Comparison of ENCODE assay signal across 20 cellular contexts in the genomic region with DNA sequence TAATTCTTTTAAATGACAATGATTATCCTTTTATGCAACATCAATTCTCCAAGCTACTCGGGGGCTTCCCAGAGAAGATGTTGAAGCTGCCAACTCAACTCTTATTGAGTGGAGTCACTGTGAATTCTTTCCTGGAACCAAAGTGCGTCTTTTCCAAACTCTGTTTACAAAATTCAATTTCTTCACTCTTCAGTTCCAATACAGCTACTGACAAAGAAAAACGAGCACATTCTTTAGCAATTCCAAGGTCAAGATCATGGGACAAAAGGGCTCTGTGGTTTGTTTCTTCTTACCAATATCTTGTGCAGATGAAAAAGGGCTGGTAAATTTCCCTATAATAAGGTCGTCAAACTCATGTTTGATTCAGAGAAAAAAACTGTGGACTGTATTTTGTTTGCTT.
DNase-seq lines count a peak whose midpoint lies in the region; ATAC-seq and TF ChIP-seq lines count a peak whose summit lies in the region.
"Had no signal": no experiment of that assay in that cellular context is flagged by ENCODE, and none has a peak within 500 bp of the region (broad histone marks: within the 10 kb centered on the region; RNA-seq: fewer than 3 reads in every experiment).

No MANE protein-coding gene starts in this region.

- H3K27me3 ChIP-seq in liver (ENCODE audit: control insufficient read depth in 4 of 4, insufficient read depth in 4 of 4, low read length in 3 of 4) (no peaks in the 10 kb centered on the region), right lobe of liver (no peaks in the 10 kb centered on the region), left ventricle myocardium inferior (ENCODE audit: low read depth) (no peaks in the 10 kb centered on the region), aorta (ENCODE audit: control insufficient read depth in 1 of 2, insufficient read depth in 2 of 2, low read length in 1 of 2) (no peaks in the 10 kb centered on the region)
- H3K27me3 ChIP-seq: BLaER1 treated with 17β-estradiol and CSF1 and Interleukin-3, amounts not matched to agents 10 nM and 100 nM had no signal

- H3K27me3 Mint-ChIP-seq in activated naive CD8-positive, alpha-beta T cell treated with anti-CD3 and anti-CD28 coated beads, Interleukin-2, amount 50 U/mL, for 24 hours = peaks cover 25% of the 10 kb centered on the region

- intact Hi-C loops in right lobe of liver (cut with DNase I) (no loop called here), left ventricle myocardium inferior (cut with micrococcal nuclease) (no loop called here), sciatic nerve (cut with DNase I) (no loop called here), aorta (cut with DNase I) (no loop called here)

- H3K36me3 Mint-ChIP-seq in activated naive CD8-positive, alpha-beta T cell treated with anti-CD3 and anti-CD28 coated beads, Interleukin-2, amount 50 U/mL, for 24 hours (ENCODE audit: low read depth) = no peaks in the 10 kb centered on the region
- H3K36me3 Mint-ChIP-seq: activated CD4-positive, alpha-beta memory T cell treated with anti-CD3 and anti-CD28 coated beads for 36 hours had no signal

- no peak overlapping the region for H3K27ac Mint-ChIP-seq in activated naive CD8-positive, alpha-beta T cell treated with anti-CD3 and anti-CD28 coated beads, Interleukin-2, amount 50 U/mL, for 24 hours
- H3K27ac Mint-ChIP-seq: activated CD4-positive, alpha-beta memory T cell treated with anti-CD3 and anti-CD28 coated beads for 36 hours; activated T-cell treated with anti-CD3 and anti-CD28 coated beads, Interleukin-2, amount 50 U/mL, for 24 hours had no signal

- ATAC-seq in right lobe of liver (no peak), sciatic nerve (peak; percentile 94), aorta (ENCODE audit: low FRiP score) (peak; percentile 76), GM19467 (IDR thresholded peaks at IDR 0.05; ENCODE audit: unreplicated experiment) (no peak)
- no peak for ATAC-seq in activated naive CD8-positive, alpha-beta T cell treated with anti-CD3 and anti-CD28 coated beads, Interleukin-2, amount 50 U/mL, for 24 hours

- TF ChIP-seq CTCF in liver (IDR thresholded peaks at IDR 0.05; ENCODE audit: low read depth, low read length, missing input control) = no peak
- TF ChIP-seq CTCF in right lobe of liver (IDR thresholded peaks at IDR 0.05) = no peak
- TF ChIP-seq CTCF in left ventricle myocardium inferior (IDR thresholded peaks at IDR 0.05; ENCODE audit: borderline replicate concordance) = no peak

- DNase-seq in right lobe of liver (no peak), left ventricle myocardium inferior (no peak), sciatic nerve (ENCODE audit: low spot score) (no peak), aorta (no peak), activated gamma-delta T cell (lab: John Stamatoyannopoulos, UW) (no peak)
- no peak for DNase-seq in activated naive CD8-positive, alpha-beta T cell treated with anti-CD3 and anti-CD28 coated beads, Interleukin-2, amount 50 U/mL, for 24 hours
- DNase-seq: activated CD4-positive, alpha-beta memory T cell treated with anti-CD3 and anti-CD28 coated beads for 36 hours; activated naive CD4-positive, alpha-beta T cell treated with anti-CD3 and anti-CD28 coated beads, Interleukin-2, amount 50 U/mL, for 16 hours; activated T-cell treated with anti-CD3 and anti-CD28 coated beads, Interleukin-2, amount 50 U/mL, for 24 hours; Kasumi-1; kidney glomerular epithelial cell; NCI-H526; occipital lobe; SIG-M5; stimulated activated CD4-positive, alpha-beta T cell treated with anti-CD3 and anti-CD28 coated beads, Interleukin-4, amount 100 ng/mL, for 24 hours had no signal

- no peak overlapping the region for H3K9ac ChIP-seq in liver (ENCODE audit: low read depth in 1 of 2, low read length in 2 of 2)
- H3K9ac ChIP-seq: BLaER1 treated with 17β-estradiol and CSF1 and Interleukin-3, amounts not matched to agents 10 nM and 100 nM had no signal

- H3K4me3 ChIP-seq in liver (ENCODE audit: low read depth in 1 of 3, low read length in 3 of 3) (no peak overlapping the region), right lobe of liver (no peak overlapping the region), left ventricle myocardium inferior (no peak overlapping the region), aorta (ENCODE audit: low read length in 2 of 2) (no peak overlapping the region)
- H3K4me3 ChIP-seq: BLaER1 treated with 17β-estradiol and CSF1 and Interleukin-3, amounts not matched to agents 10 nM and 100 nM; skin epidermis; thoracic aorta had no signal

- TF ChIP-seq RAD21 in liver (IDR thresholded peaks at IDR 0.05) = no peak

- no peaks in the 10 kb centered on the region for H3K4me1 Mint-ChIP-seq in activated naive CD8-positive, alpha-beta T cell treated with anti-CD3 and anti-CD28 coated beads, Interleukin-2, amount 50 U/mL, for 24 hours

- H3K4me1 ChIP-seq in liver (ENCODE audit: control insufficient read depth in 4 of 4, insufficient read depth in 4 of 4, low read length in 3 of 4) (no peaks in the 10 kb centered on the region), right lobe of liver (no peaks in the 10 kb centered on the region), left ventricle myocardium inferior (peaks cover 28% of the 10 kb centered on the region), aorta (ENCODE audit: control insufficient read depth in 1 of 2, insufficient read depth in 2 of 2, low read length in 2 of 2) (no peaks in the 10 kb centered on the region)

- H3K9me3 ChIP-seq in liver (ENCODE audit: control insufficient read depth in 4 of 4, low read length in 3 of 4) = no peaks in the 10 kb centered on the region
- H3K9me3 ChIP-seq in right lobe of liver = no peaks in the 10 kb centered on the region
- H3K9me3 ChIP-seq in left ventricle myocardium inferior (replicated peaks) = no peaks in the 10 kb centered on the region
- no peaks in the 10 kb centered on the region for H3K9me3 ChIP-seq in aorta (ENCODE audit: control insufficient read depth, low read length)
- H3K9me3 ChIP-seq: BLaER1 treated with 17β-estradiol and CSF1 and Interleukin-3, amounts not matched to agents 10 nM and 100 nM; thoracic aorta had no signal

- H3K9me3 Mint-ChIP-seq in activated naive CD8-positive, alpha-beta T cell treated with anti-CD3 and anti-CD28 coated beads, Interleukin-2, amount 50 U/mL, for 24 hours = no peaks in the 10 kb centered on the region
- H3K9me3 Mint-ChIP-seq: activated CD4-positive, alpha-beta memory T cell treated with anti-CD3 and anti-CD28 coated beads for 36 hours; activated T-cell treated with anti-CD3 and anti-CD28 coated beads, Interleukin-2, amount 50 U/mL, for 24 hours had no signal

- H3K36me3 ChIP-seq in liver (ENCODE audit: control insufficient read depth in 4 of 4, insufficient read depth in 3 of 4, low read depth in 1 of 4, low read length in 3 of 4) = no peaks in the 10 kb centered on the region
- no peaks in the 10 kb centered on the region for H3K36me3 ChIP-seq in right lobe of liver
- no peaks in the 10 kb centered on the region for H3K36me3 ChIP-seq in left ventricle myocardium inferior
- no peaks in the 10 kb centered on the region for H3K36me3 ChIP-seq in aorta (ENCODE audit: control insufficient read depth in 1 of 2, insufficient read depth in 2 of 2, low read length in 1 of 2)
- H3K36me3 ChIP-seq: BLaER1 treated with 17β-estradiol and CSF1 and Interleukin-3, amounts not matched to agents 10 nM and 100 nM; thoracic aorta had no signal

- H3K27ac ChIP-seq in liver (ENCODE audit: low read depth in 1 of 2, low read length in 2 of 2) = no peak overlapping the region
- no peak overlapping the region for H3K27ac ChIP-seq in right lobe of liver
- H3K27ac ChIP-seq in left ventricle myocardium inferior (replicated peaks) = peak overlapping the region; percentile 40
- no peak overlapping the region for H3K27ac ChIP-seq in aorta (ENCODE audit: low read depth in 1 of 2, low read length in 2 of 2)
- H3K27ac ChIP-seq: BLaER1 treated with 17β-estradiol and CSF1 and Interleukin-3, amounts not matched to agents 10 nM and 100 nM; thoracic aorta had no signal

- H3K4me3 Mint-ChIP-seq in activated naive CD8-positive, alpha-beta T cell treated with anti-CD3 and anti-CD28 coated beads, Interleukin-2, amount 50 U/mL, for 24 hours = no peak overlapping the region
- H3K4me3 Mint-ChIP-seq: activated CD4-positive, alpha-beta memory T cell treated with anti-CD3 and anti-CD28 coated beads for 36 hours; activated T-cell treated with anti-CD3 and anti-CD28 coated beads, Interleukin-2, amount 50 U/mL, for 24 hours had no signal

- WGBS in liver = 66% methylated on average over 4 of the region's 4 CpGs
- 63% methylated on average over 4 of the region's 4 CpGs for WGBS in right lobe of liver (ENCODE audit: insufficient coverage, low coverage, low lambda C conversion rate, missing lambda C conversion rate)
- 44 to 56% methylated on average over 4 of the region's 4 CpGs for WGBS in aorta, 2 donors

- TF ChIP-seq POLR2A in right lobe of liver (IDR thresholded peaks at IDR 0.05) = no peak

TF ChIP-seq in liver, 16 proteins besides CTCF, POLR2A, EP300 and RAD21:
- TF ChIP-seq, protein P1, sequence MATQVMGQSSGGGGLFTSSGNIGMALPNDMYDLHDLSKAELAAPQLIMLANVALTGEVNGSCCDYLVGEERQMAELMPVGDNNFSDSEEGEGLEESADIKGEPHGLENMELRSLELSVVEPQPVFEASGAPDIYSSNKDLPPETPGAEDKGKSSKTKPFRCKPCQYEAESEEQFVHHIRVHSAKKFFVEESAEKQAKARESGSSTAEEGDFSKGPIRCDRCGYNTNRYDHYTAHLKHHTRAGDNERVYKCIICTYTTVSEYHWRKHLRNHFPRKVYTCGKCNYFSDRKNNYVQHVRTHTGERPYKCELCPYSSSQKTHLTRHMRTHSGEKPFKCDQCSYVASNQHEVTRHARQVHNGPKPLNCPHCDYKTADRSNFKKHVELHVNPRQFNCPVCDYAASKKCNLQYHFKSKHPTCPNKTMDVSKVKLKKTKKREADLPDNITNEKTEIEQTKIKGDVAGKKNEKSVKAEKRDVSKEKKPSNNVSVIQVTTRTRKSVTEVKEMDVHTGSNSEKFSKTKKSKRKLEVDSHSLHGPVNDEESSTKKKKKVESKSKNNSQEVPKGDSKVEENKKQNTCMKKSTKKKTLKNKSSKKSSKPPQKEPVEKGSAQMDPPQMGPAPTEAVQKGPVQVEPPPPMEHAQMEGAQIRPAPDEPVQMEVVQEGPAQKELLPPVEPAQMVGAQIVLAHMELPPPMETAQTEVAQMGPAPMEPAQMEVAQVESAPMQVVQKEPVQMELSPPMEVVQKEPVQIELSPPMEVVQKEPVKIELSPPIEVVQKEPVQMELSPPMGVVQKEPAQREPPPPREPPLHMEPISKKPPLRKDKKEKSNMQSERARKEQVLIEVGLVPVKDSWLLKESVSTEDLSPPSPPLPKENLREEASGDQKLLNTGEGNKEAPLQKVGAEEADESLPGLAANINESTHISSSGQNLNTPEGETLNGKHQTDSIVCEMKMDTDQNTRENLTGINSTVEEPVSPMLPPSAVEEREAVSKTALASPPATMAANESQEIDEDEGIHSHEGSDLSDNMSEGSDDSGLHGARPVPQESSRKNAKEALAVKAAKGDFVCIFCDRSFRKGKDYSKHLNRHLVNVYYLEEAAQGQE (IDR thresholded peaks at IDR 0.05) = no peak
- peak; percentile 92 for TF ChIP-seq NR2F2 (IDR thresholded peaks at IDR 0.05)

Comparison
In these comparisons a context has a peak if more than half of its experiments do, and no peak if none do; other contexts are left out.
1. ATAC-seq: peak in sciatic nerve (single experiment) and aorta (single experiment); none in right lobe of liver (0 of 4), activated naive CD8-positive, alpha-beta T cell treated with anti-CD3 and anti-CD28 coated beads, Interleukin-2, amount 50 U/mL, for 24 hours (single experiment) and GM19467 (single experiment).